Comparison of ENCODE assay signal across 8 cellular contexts in genomic region chr1:1629430-1630190, GRCh38. TPM values are rescaled to one million over a fixed set of nuclear protein-coding genes. Genes with fewer than 3 reads are reported as not detected.
DNase-seq lines count a peak whose midpoint lies in the region; ATAC-seq and TF ChIP-seq lines count a peak whose summit lies in the region.

No MANE protein-coding gene starts in this region.

- peak overlapping the region; percentile 57 for H3K27ac ChIP-seq in effector memory CD4-positive, alpha-beta T cell (ENCODE audit: insufficient read depth, low read length, poor library complexity, severe bottlenecking)

- H3K9me3 Mint-ChIP-seq in activated CD4-positive, alpha-beta T cell treated with anti-CD3 and anti-CD28 coated beads for 36 hours (ENCODE audit: low read depth), result no peaks in the 10 kb centered on the region

- H3K9me3 ChIP-seq in effector memory CD4-positive, alpha-beta T cell (ENCODE audit: control insufficient read depth, low read length), result no peaks in the 10 kb centered on the region

- H3K4me3 Mint-ChIP-seq in activated CD4-positive, alpha-beta T cell treated with anti-CD3 and anti-CD28 coated beads for 36 hours, result peak overlapping the region; percentile 66

- POLR2A ChIA-PET in activated CD4-positive, alpha-beta T cell treated with anti-CD3 and anti-CD28 coated beads for 36 hours (lab: Charles Lee), result interaction anchor here (2.5 kb wide), 1 partner anchor 15 kb away, joined by 17 read pairs; the partner anchor contains the start of gene MIB2

- H3K4me3 ChIP-seq in effector memory CD4-positive, alpha-beta T cell (ENCODE audit: insufficient read depth, low read depth, low read length, poor library complexity, severe bottlenecking), result peak overlapping the region; percentile 50

- ATAC-seq in activated CD4-positive, alpha-beta T cell treated with anti-CD3 and anti-CD28 coated beads for 36 hours, result peak; percentile 50
- no peak for ATAC-seq in HG03097 (IDR thresholded peaks at IDR 0.05; ENCODE audit: low FRiP score, unreplicated experiment)
- ATAC-seq in HG02885 (IDR thresholded peaks at IDR 0.05; ENCODE audit: poor library complexity, unreplicated experiment), result no peak

- no peak for TF ChIP-seq CTCF in GM10266 (IDR thresholded peaks at IDR 0.05; ENCODE audit: control insufficient read depth, insufficient read depth, low read depth, missing control alignments)

- H3K36me3 ChIP-seq in effector memory CD4-positive, alpha-beta T cell (ENCODE audit: control insufficient read depth, insufficient read depth, low read length), result no peaks in the 10 kb centered on the region

- peaks cover 7% of the 10 kb centered on the region for H3K4me1 Mint-ChIP-seq in activated CD4-positive, alpha-beta T cell treated with anti-CD3 and anti-CD28 coated beads for 36 hours

- H3K27ac Mint-ChIP-seq in activated CD4-positive, alpha-beta T cell treated with anti-CD3 and anti-CD28 coated beads for 36 hours, result no peak overlapping the region

- H3K36me3 Mint-ChIP-seq in activated CD4-positive, alpha-beta T cell treated with anti-CD3 and anti-CD28 coated beads for 36 hours (ENCODE audit: low read depth), result peaks cover 2% of the 10 kb centered on the region

- intact Hi-C loops in activated CD4-positive, alpha-beta T cell treated with anti-CD3 and anti-CD28 coated beads for 36 hours (cut with DNase I, micrococcal nuclease), result loop anchor here (1.0 to 5.0 kb wide), 5 partner anchors 14 to 117 kb away; partner anchors contain the start of genes MIB2 (in 2 of the 2), ATAD3A (in 1 of the 2), CDK11B (in 1 of the 2) and SSU72 (in 1 of the 2)

- H3K27me3 ChIP-seq in effector memory CD4-positive, alpha-beta T cell (replicated peaks; ENCODE audit: control insufficient read depth, insufficient read depth, low read length, poor library complexity, severe bottlenecking), result peaks cover 6% of the 10 kb centered on the region

- peaks cover 30% of the 10 kb centered on the region for H3K4me1 ChIP-seq in effector memory CD4-positive, alpha-beta T cell (ENCODE audit: control insufficient read depth, insufficient read depth, low read length, poor library complexity, severe bottlenecking)

- peaks cover 4% of the 10 kb centered on the region for H3K27me3 Mint-ChIP-seq in activated CD4-positive, alpha-beta T cell treated with anti-CD3 and anti-CD28 coated beads for 36 hours

- peak; percentile 81 for DNase-seq in GM10266 (ENCODE audit: extremely low spot score)
- peak; percentile 77 for DNase-seq in activated CD4-positive, alpha-beta T cell treated with anti-CD3 and anti-CD28 coated beads for 36 hours
- peak; percentile 67 to 74 (median 72) for DNase-seq in effector memory CD4-positive, alpha-beta T cell
- peak; percentile 61 for DNase-seq in stimulated activated CD4-positive, alpha-beta T cell treated with anti-CD3 and anti-CD28 coated beads, Interleukin-4, amount 100 ng/mL, for 24 hours
- no peak for DNase-seq in NCI-H1092 (lab: John Stamatoyannopoulos, UW)
- no peak for DNase-seq in NCI-H187 treated with DMSO at 0.1 percent for 48 hours (lab: John Stamatoyannopoulos, UW)

- CTCF ChIA-PET in activated CD4-positive, alpha-beta T cell treated with anti-CD3 and anti-CD28 coated beads for 36 hours (lab: Charles Lee), result interaction anchor here (0.6 to 1.6 kb wide), 4 partner anchors 12 to 60 kb away, joined by 4 to 5 read pairs (median 5); no protein-coding TSS in a partner anchor

RNA-seq across cellular contexts. Expression of gene MMP23B, which starts 2.4 kb away (rescaled TPM):
- 1 to 10 TPM in 1 of 2 experiments, under 1 TPM in 1; 0.77 to 1.2 TPM for total RNA-seq in activated CD4-positive, alpha-beta T cell treated with anti-CD3 and anti-CD28 coated beads for 36 hours

RNA-seq across cellular contexts. Expression of gene MIB2, which starts 14.3 kb away (rescaled TPM):
- 10 to 100 TPM; 37.1 TPM for total RNA-seq in activated CD4-positive, alpha-beta T cell treated with anti-CD3 and anti-CD28 coated beads for 36 hours

RNA-seq across cellular contexts. Expression of gene CDK11B, which starts 29.2 kb away (rescaled TPM):
- 10 to 100 TPM; 36.3 to 38.8 TPM for total RNA-seq in activated CD4-positive, alpha-beta T cell treated with anti-CD3 and anti-CD28 coated beads for 36 hours

RNA-seq across cellular contexts. Expression of gene FNDC10, which starts 29.7 kb away (rescaled TPM):
- total RNA-seq in activated CD4-positive, alpha-beta T cell treated with anti-CD3 and anti-CD28 coated beads for 36 hours, result 1 to 10 TPM; 1.7 to 1.9 TPM

RNA-seq across cellular contexts. Expression of gene SSU72, which starts 54.9 kb away (rescaled TPM):
- total RNA-seq in activated CD4-positive, alpha-beta T cell treated with anti-CD3 and anti-CD28 coated beads for 36 hours, result 100 to 1,000 TPM; 105 to 123 TPM

Comparison
In these comparisons a context has a peak if more than half of its experiments do, and no peak if none do; other contexts are left out.
1. DNase-seq: peak in GM10266 (single experiment), activated CD4-positive, alpha-beta T cell treated with anti-CD3 and anti-CD28 coated beads for 36 hours (single experiment), effector memory CD4-positive, alpha-beta T cell (3 of 3) and stimulated activated CD4-positive, alpha-beta T cell treated with anti-CD3 and anti-CD28 coated beads, Interleukin-4, amount 100 ng/mL, for 24 hours (single experiment); none in NCI-H1092 (single experiment) and NCI-H187 treated with DMSO at 0.1 percent for 48 hours (single experiment).